In the genomic region with DNA sequence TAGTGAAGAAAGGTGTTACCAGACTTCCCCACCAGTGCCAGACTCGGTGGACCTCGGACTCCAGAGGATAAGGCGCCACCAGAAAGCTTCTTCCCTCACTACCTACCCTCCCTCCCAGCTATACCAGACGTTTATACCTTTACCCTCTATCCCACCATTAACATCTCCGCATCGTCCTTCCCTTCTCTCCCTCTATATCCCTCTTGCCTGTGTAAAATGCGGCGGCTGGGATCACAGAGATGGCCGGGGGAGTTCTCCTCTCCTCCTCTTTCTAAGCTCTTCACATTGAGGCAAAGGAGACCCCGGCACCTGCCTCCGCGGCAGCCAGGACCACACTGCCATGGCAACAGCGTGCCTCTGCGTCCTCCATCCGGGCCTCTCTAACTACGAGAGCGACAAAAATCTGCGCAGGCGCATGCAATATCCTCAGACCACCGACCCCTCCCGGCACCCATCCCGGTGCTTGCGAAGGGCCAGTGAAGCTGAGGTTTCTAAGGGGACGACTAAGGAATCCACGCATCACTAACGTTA, we compare ENCODE assay signal across 8 cellular contexts. TPM values are rescaled to one million over a fixed set of nuclear protein-coding genes. Genes with fewer than 3 reads are reported as not detected.
A peak's percentile ranks its signal among the peaks of the same experiment; 100 is the strongest.
DNase-seq lines count a peak whose midpoint lies in the region; ATAC-seq and TF ChIP-seq lines count a peak whose summit lies in the region.

A gene (minus strand): TSS at position 394 of the 531 bp plus-strand sequence. CDS start 2,547 bp downstream, outside the sequence.

- no peak for TF ChIP-seq CTCF in fibroblast of pulmonary artery (IDR thresholded peaks at IDR 0.05; ENCODE audit: low read length, missing control alignments)

- H3K4me1 Mint-ChIP-seq in activated T-cell treated with anti-CD3 and anti-CD28 coated beads, Interleukin-2, amount 50 U/mL, for 24 hours (ENCODE audit: low read depth), result peaks cover 8% of the 10 kb centered on the region
- H3K4me1 Mint-ChIP-seq in naive thymus-derived CD8-positive, alpha-beta T cell, result peaks cover 5 to 9% (median 7%) of the 10 kb centered on the region in 4 donors
- peaks cover 4 to 7% of the 10 kb centered on the region in 2 donors for H3K4me1 Mint-ChIP-seq in stimulated activated naive B cell treated with anti-CD40 and anti-IgM and Interleukin-4, amounts not matched to agents 10 μg/mL and 1 μg/mL and 100 μg/mL, for 72 hours

- ATAC-seq in HG02798 (IDR thresholded peaks at IDR 0.05; ENCODE audit: poor library complexity, unreplicated experiment), result peak; percentile 98
- ATAC-seq in naive thymus-derived CD8-positive, alpha-beta T cell, result peak; percentile 96 to 98
- ATAC-seq in stimulated activated naive B cell treated with anti-CD40 and anti-IgM and Interleukin-4, amounts not matched to agents 10 μg/mL and 1 μg/mL and 100 μg/mL, for 72 hours (replicated peaks), result peak; percentile 100

- DNase-seq in DMS79 (lab: John Stamatoyannopoulos, UW) (peak; percentile 78), NCI-H526 treated with DMSO at 0.1 percent for 48 hours (lab: John Stamatoyannopoulos, UW) (peak; percentile 92), fibroblast of pulmonary artery (ENCODE audit: low read depth) (peak; percentile 64), NK-92 (lab: John Stamatoyannopoulos, UW; ENCODE audit: unreplicated experiment) (no peak)
- peak; percentile 76 for DNase-seq in activated T-cell treated with anti-CD3 and anti-CD28 coated beads, Interleukin-2, amount 50 U/mL, for 24 hours
- DNase-seq in naive thymus-derived CD8-positive, alpha-beta T cell, result peak; percentile 36 to 82 (median 58)
- peak; percentile 55 for DNase-seq in stimulated activated naive B cell treated with anti-CD40 and anti-IgM and Interleukin-4, amounts not matched to agents 10 μg/mL and 1 μg/mL and 100 μg/mL, for 72 hours

- peak within 1 kb of the TSS; percentile 82 for H3K4me3 Mint-ChIP-seq in activated T-cell treated with anti-CD3 and anti-CD28 coated beads, Interleukin-2, amount 50 U/mL, for 24 hours
- peak within 1 kb of the TSS; percentile 81 to 99 (median 95) for H3K4me3 Mint-ChIP-seq in naive thymus-derived CD8-positive, alpha-beta T cell
- peak within 1 kb of the TSS; percentile 91 for H3K4me3 Mint-ChIP-seq in stimulated activated naive B cell treated with anti-CD40 and anti-IgM and Interleukin-4, amounts not matched to agents 10 μg/mL and 1 μg/mL and 100 μg/mL, for 72 hours

- H3K27me3 Mint-ChIP-seq in activated T-cell treated with anti-CD3 and anti-CD28 coated beads, Interleukin-2, amount 50 U/mL, for 24 hours, result peaks cover 86% of the 10 kb centered on the region
- H3K27me3 Mint-ChIP-seq in naive thymus-derived CD8-positive, alpha-beta T cell, result peaks cover 40 to 74% (median 52%) of the 10 kb centered on the region in 5 donors
- peaks cover 55 to 63% of the 10 kb centered on the region in 2 donors for H3K27me3 Mint-ChIP-seq in stimulated activated naive B cell treated with anti-CD40 and anti-IgM and Interleukin-4, amounts not matched to agents 10 μg/mL and 1 μg/mL and 100 μg/mL, for 72 hours

- POLR2A ChIA-PET in naive thymus-derived CD8-positive, alpha-beta T cell (lab: Charles Lee), result interaction anchor here (0.7 kb wide), 1 partner anchor 59 kb away, joined by 3 read pairs; a partner anchor contains a TSS

- no peaks in the 10 kb centered on the region for H3K36me3 Mint-ChIP-seq in activated T-cell treated with anti-CD3 and anti-CD28 coated beads, Interleukin-2, amount 50 U/mL, for 24 hours (ENCODE audit: low read depth)
- H3K36me3 Mint-ChIP-seq in naive thymus-derived CD8-positive, alpha-beta T cell, result peaks cover 0 to 11% (median 2%) of the 10 kb centered on the region in 3 donors
- H3K36me3 Mint-ChIP-seq in stimulated activated naive B cell treated with anti-CD40 and anti-IgM and Interleukin-4, amounts not matched to agents 10 μg/mL and 1 μg/mL and 100 μg/mL, for 72 hours, result no peaks in the 10 kb centered on the region

- no peak within 1 kb of the TSS for H3K27ac Mint-ChIP-seq in activated T-cell treated with anti-CD3 and anti-CD28 coated beads, Interleukin-2, amount 50 U/mL, for 24 hours
- H3K27ac Mint-ChIP-seq in naive thymus-derived CD8-positive, alpha-beta T cell, result peak within 1 kb of the TSS in 9 of 10 donors; percentile 19 to 94 (median 87)
- peak within 1 kb of the TSS; percentile 77 for H3K27ac Mint-ChIP-seq in stimulated activated naive B cell treated with anti-CD40 and anti-IgM and Interleukin-4, amounts not matched to agents 10 μg/mL and 1 μg/mL and 100 μg/mL, for 72 hours

- peak within 1 kb of the TSS; percentile 59 for H3K4me3 ChIP-seq in fibroblast of pulmonary artery (replicated peaks; ENCODE audit: low read depth, low read length)

- H3K9me3 Mint-ChIP-seq in activated T-cell treated with anti-CD3 and anti-CD28 coated beads, Interleukin-2, amount 50 U/mL, for 24 hours, result peaks cover 3% of the 10 kb centered on the region
- peaks cover 0 to 8% (median 4%) of the 10 kb centered on the region in 9 donors for H3K9me3 Mint-ChIP-seq in naive thymus-derived CD8-positive, alpha-beta T cell
- H3K9me3 Mint-ChIP-seq in stimulated activated naive B cell treated with anti-CD40 and anti-IgM and Interleukin-4, amounts not matched to agents 10 μg/mL and 1 μg/mL and 100 μg/mL, for 72 hours, result peaks cover 6 to 8% of the 10 kb centered on the region in 2 donors

RNA-seq across cellular contexts. Expression of the gene that starts here (rescaled TPM):
- not detected for total RNA-seq in naive thymus-derived CD8-positive, alpha-beta T cell
- under 1 TPM in 1 of 3 donors, not detected in 2; 0.14 TPM for polyA plus RNA-seq in naive thymus-derived CD8-positive, alpha-beta T cell

Comparison
In these comparisons a context has a peak if more than half of its experiments do, and no peak if none do; other contexts are left out.
1. Peak in DNase-seq and ATAC-seq in naive thymus-derived CD8-positive, alpha-beta T cell; RNA of the gene not detected or under 1 TPM.